In the genomic region with DNA sequence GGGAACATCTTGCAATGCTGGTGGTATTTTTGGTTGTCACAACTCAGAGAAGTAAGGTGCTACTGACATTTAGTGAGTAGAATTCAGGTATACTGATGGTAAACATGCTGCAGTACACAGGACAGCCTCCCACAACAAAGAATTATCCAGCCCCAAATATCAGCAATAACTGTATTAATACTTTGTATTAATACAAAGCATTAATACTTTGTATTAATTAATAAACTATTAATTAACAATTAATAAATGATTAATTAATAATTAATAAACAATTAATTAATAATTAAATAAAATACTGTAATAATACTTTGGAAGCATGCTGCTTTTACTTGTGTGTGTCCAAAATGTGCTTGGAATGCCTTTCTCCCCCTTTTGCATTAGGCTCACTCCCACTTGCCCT, we compare ENCODE assay signal across 28 cellular contexts.
"Had no signal": no experiment of that assay in that cellular context is flagged by ENCODE, and none has a peak within 500 bp of the region (broad histone marks: within the 10 kb centered on the region; RNA-seq: fewer than 3 reads in every experiment).

No MANE protein-coding gene starts in this region.

- H3K9ac ChIP-seq: neural progenitor cell, parathyroid adenoma had no signal

- H3K27me3 ChIP-seq: neural progenitor cell, ovary, spleen, suprapubic skin, testis, tibial artery, transverse colon, upper lobe of right lung, uterus had no signal

- H3K27ac ChIP-seq: neural progenitor cell, ovary, parathyroid adenoma, psoas muscle, skin epidermis, spleen, suprapubic skin, testis, tibial artery, transverse colon, upper lobe of right lung, uterus had no signal

- H3K4me1 ChIP-seq: neural progenitor cell, parathyroid adenoma, psoas muscle, spleen, testis, tibial artery, transverse colon, upper lobe of right lung, uterus had no signal

- H3K79me2 ChIP-seq: parathyroid adenoma had no signal

- H3K4me2 ChIP-seq: neural progenitor cell, smooth muscle cell had no signal

- H3K9me3 ChIP-seq: ovary, psoas muscle, spleen, suprapubic skin, testis, tibial artery, transverse colon, upper lobe of right lung, uterus had no signal

- H3K4me3 ChIP-seq: neural progenitor cell, ovary, psoas muscle, skin epidermis, smooth muscle cell, spleen, suprapubic skin, testis, tibial artery, transverse colon, upper lobe of right lung, uterus had no signal

- H3K36me3 ChIP-seq: neural progenitor cell, ovary, spleen, suprapubic skin, tibial artery, transverse colon, upper lobe of right lung, uterus had no signal

- ATAC-seq: natural killer cell; psoas muscle; right cardiac atrium; sciatic nerve; stimulated activated memory B cell treated with anti-CD40 and anti-IgM and Interleukin-4, amounts not matched to agents 10 μg/mL and 1 μg/mL and 100 μg/mL, for 72 hours; stimulated activated naive CD8-positive, alpha-beta T cell treated with anti-CD3 and anti-CD28 coated beads, Interleukin-15, amount 100 ng/mL, for 72 hours; stimulated activated naive CD8-positive, alpha-beta T cell treated with anti-CD3 and anti-CD28 coated beads, Interleukin-15, Interleukin-2, amounts not matched to agents 100 U/mL and 50 U/mL, for 24 hours; upper lobe of right lung had no signal

- H2AFZ ChIP-seq: neural progenitor cell, parathyroid adenoma had no signal

- DNase-seq: natural killer cell; occipital lobe; ovary; posterior cingulate gyrus; psoas muscle; right cardiac atrium; spleen; stimulated activated CD4-positive, alpha-beta T cell treated with anti-CD3 and anti-CD28 coated beads, Interleukin-12 subunit alpha, Interleukin-12 subunit beta, amount 100 ng/mL, for 4 hours; stimulated activated CD4-positive, alpha-beta T cell treated with anti-CD3 and anti-CD28 coated beads, Interleukin-1b, Interleukin-23, amount 100 ng/mL, for 48 hours; stimulated activated CD4-positive, alpha-beta T cell treated with anti-CD3 and anti-CD28 coated beads, Interleukin-4, amount 100 ng/mL, for 1 hour; stimulated activated CD4-positive, alpha-beta T cell treated with anti-CD3 and anti-CD28 coated beads, Interleukin-4, amount 100 ng/mL, for 4 hours; stimulated activated CD8-positive, alpha-beta memory T cell treated with anti-CD3 and anti-CD28 coated beads, Interleukin-4, amount 100 ng/mL, for 48 hours; stimulated activated naive CD4-positive, alpha-beta T cell; stimulated activated naive CD8-positive, alpha-beta T cell treated with anti-CD3 and anti-CD28 coated beads, Interleukin-15, amount 100 ng/mL, for 72 hours; stimulated activated naive CD8-positive, alpha-beta T cell treated with anti-CD3 and anti-CD28 coated beads, Interleukin-15, Interleukin-2, amounts not matched to agents 100 U/mL and 50 U/mL, for 24 hours; substantia nigra; testis; tibial artery; transverse colon; upper lobe of right lung; uterus had no signal
